ENCODE assay signal across 1 cellular context in genomic region chr12:96235497-96235826, GRCh38.
TF ChIP-seq lines count a peak whose summit lies in the region.

No MANE protein-coding gene starts in this region.

TF ChIP-seq in IMR-90, 13 proteins besides CTCF, POLR2A, EP300 and RAD21:
- TF ChIP-seq ELK1 (IDR thresholded peaks at IDR 0.05; ENCODE audit: borderline replicate concordance, low read depth, low read length) (no peak), MAFK (IDR thresholded peaks at IDR 0.05; ENCODE audit: low read depth, low read length) (no peak), BHLHE40 (IDR thresholded peaks at IDR 0.05; ENCODE audit: low read depth, low read length) (no peak), NFE2L2 (IDR thresholded peaks at IDR 0.05; ENCODE audit: low read depth, low read length) (no peak), FOS (IDR thresholded peaks at IDR 0.05; ENCODE audit: low read depth, low read length) (no peak), MAZ (IDR thresholded peaks at IDR 0.05; ENCODE audit: borderline replicate concordance, low read depth, low read length) (no peak), RFX5 (IDR thresholded peaks at IDR 0.05; ENCODE audit: low read depth, low read length) (no peak), CHD1 (IDR thresholded peaks at IDR 0.05; ENCODE audit: low read depth, low read length) (no peak), CEBPB (IDR thresholded peaks at IDR 0.05; ENCODE audit: low read depth, low read length) (no peak), MXI1 (IDR thresholded peaks at IDR 0.05; ENCODE audit: borderline replicate concordance, low read depth, low read length) (no peak), SMC3 (IDR thresholded peaks at IDR 0.05; ENCODE audit: low read depth, low read length) (no peak), RCOR1 (IDR thresholded peaks at IDR 0.05; ENCODE audit: insufficient replicate concordance, low read length) (no peak)
- TF ChIP-seq, protein P1, sequence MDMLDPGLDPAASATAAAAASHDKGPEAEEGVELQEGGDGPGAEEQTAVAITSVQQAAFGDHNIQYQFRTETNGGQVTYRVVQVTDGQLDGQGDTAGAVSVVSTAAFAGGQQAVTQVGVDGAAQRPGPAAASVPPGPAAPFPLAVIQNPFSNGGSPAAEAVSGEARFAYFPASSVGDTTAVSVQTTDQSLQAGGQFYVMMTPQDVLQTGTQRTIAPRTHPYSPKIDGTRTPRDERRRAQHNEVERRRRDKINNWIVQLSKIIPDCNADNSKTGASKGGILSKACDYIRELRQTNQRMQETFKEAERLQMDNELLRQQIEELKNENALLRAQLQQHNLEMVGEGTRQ (IDR thresholded peaks at IDR 0.05; ENCODE audit: low read depth, low read length) = no peak
